ENCODE assay signal across 2 cellular contexts in the genomic region with DNA sequence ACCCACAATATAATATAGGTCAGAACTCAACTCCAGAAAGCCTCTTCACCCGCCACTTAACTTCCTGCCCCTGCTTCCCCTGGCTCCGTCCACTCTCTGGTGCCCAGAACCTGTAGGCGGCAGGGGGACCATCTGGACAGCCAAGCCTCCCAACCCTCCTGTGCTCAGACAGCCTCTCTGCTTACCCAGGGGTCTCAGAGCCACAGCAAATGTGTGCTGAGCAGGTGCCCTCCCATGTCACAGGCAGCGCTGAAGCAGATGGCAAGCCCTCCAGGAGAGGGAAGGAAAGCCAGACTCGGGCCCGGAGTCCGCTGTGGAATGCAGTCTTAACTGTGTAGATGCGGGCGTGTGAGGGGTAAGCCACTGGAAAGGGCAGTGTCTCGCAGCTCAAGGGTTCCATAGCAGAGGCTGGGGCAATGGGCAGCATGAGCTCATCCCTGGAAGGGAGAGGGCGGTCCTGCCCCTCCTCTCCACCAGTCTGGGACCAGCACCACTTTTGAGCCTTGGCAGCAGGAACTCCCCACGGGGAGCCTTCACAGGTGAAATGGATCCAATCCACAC.
TF ChIP-seq lines count a peak whose summit lies in the region.

No MANE protein-coding gene starts in this region.

TF ChIP-seq in HepG2, 621 proteins besides CTCF, POLR2A, EP300 and RAD21:
- peak; percentile 50 for TF ChIP-seq AGO2 (optimal IDR thresholded peaks at IDR 0.05; ENCODE audit: low read depth, low read length)
- TF ChIP-seq MED8 (CRISPR knock-in tag; IDR thresholded peaks at IDR 0.05; ENCODE audit: insufficient replicate concordance), result no peak
TF ChIP-seq in HepG2: peak in this region for 1.

TF ChIP-seq in SK-N-SH treated with all-trans-retinoic acid at 6 μM for 48 hours, 23 proteins besides CTCF, POLR2A, EP300 and RAD21:
- TF ChIP-seq BACH2 (CRISPR knock-in tag; IDR thresholded peaks at IDR 0.05; ENCODE audit: borderline replicate concordance) (no peak), OSR1 (CRISPR knock-in tag; IDR thresholded peaks at IDR 0.05) (no peak), ISL1 (CRISPR knock-in tag; IDR thresholded peaks at IDR 0.05) (no peak), SNAI2 (CRISPR knock-in tag; IDR thresholded peaks at IDR 0.05) (no peak), ZNF565 (CRISPR knock-in tag; conservative IDR thresholded peaks at IDR 0.05; ENCODE audit: low read depth) (no peak), TOX (CRISPR knock-in tag; IDR thresholded peaks at IDR 0.05; ENCODE audit: borderline replicate concordance) (no peak), ZC3H10 (CRISPR knock-in tag; IDR thresholded peaks at IDR 0.05) (no peak), ZNF8 (CRISPR knock-in tag; IDR thresholded peaks at IDR 0.05) (no peak), GLIS3 (CRISPR knock-in tag; IDR thresholded peaks at IDR 0.05) (no peak), ESRRG (CRISPR knock-in tag; IDR thresholded peaks at IDR 0.05) (no peak)
- TF ChIP-seq, protein P1, sequence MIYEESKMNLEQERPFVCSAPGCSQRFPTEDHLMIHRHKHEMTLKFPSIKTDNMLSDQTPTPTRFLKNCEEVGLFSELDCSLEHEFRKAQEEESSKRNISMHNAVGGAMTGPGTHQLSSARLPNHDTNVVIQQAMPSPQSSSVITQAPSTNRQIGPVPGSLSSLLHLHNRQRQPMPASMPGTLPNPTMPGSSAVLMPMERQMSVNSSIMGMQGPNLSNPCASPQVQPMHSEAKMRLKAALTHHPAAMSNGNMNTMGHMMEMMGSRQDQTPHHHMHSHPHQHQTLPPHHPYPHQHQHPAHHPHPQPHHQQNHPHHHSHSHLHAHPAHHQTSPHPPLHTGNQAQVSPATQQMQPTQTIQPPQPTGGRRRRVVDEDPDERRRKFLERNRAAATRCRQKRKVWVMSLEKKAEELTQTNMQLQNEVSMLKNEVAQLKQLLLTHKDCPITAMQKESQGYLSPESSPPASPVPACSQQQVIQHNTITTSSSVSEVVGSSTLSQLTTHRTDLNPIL (CRISPR knock-in tag; IDR thresholded peaks at IDR 0.05; ENCODE audit: low read depth), result no peak
- TF ChIP-seq, protein P2, sequence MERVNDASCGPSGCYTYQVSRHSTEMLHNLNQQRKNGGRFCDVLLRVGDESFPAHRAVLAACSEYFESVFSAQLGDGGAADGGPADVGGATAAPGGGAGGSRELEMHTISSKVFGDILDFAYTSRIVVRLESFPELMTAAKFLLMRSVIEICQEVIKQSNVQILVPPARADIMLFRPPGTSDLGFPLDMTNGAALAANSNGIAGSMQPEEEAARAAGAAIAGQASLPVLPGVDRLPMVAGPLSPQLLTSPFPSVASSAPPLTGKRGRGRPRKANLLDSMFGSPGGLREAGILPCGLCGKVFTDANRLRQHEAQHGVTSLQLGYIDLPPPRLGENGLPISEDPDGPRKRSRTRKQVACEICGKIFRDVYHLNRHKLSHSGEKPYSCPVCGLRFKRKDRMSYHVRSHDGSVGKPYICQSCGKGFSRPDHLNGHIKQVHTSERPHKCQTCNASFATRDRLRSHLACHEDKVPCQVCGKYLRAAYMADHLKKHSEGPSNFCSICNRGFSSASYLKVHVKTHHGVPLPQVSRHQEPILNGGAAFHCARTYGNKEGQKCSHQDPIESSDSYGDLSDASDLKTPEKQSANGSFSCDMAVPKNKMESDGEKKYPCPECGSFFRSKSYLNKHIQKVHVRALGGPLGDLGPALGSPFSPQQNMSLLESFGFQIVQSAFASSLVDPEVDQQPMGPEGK (CRISPR knock-in tag; IDR thresholded peaks at IDR 0.05; ENCODE audit: borderline replicate concordance), result no peak
- TF ChIP-seq, protein P3, sequence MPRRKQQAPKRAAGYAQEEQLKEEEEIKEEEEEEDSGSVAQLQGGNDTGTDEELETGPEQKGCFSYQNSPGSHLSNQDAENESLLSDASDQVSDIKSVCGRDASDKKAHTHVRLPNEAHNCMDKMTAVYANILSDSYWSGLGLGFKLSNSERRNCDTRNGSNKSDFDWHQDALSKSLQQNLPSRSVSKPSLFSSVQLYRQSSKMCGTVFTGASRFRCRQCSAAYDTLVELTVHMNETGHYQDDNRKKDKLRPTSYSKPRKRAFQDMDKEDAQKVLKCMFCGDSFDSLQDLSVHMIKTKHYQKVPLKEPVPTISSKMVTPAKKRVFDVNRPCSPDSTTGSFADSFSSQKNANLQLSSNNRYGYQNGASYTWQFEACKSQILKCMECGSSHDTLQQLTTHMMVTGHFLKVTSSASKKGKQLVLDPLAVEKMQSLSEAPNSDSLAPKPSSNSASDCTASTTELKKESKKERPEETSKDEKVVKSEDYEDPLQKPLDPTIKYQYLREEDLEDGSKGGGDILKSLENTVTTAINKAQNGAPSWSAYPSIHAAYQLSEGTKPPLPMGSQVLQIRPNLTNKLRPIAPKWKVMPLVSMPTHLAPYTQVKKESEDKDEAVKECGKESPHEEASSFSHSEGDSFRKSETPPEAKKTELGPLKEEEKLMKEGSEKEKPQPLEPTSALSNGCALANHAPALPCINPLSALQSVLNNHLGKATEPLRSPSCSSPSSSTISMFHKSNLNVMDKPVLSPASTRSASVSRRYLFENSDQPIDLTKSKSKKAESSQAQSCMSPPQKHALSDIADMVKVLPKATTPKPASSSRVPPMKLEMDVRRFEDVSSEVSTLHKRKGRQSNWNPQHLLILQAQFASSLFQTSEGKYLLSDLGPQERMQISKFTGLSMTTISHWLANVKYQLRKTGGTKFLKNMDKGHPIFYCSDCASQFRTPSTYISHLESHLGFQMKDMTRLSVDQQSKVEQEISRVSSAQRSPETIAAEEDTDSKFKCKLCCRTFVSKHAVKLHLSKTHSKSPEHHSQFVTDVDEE (CRISPR knock-in tag; IDR thresholded peaks at IDR 0.05), result no peak
TF ChIP-seq in SK-N-SH treated with all-trans-retinoic acid at 6 μM for 48 hours: peak in this region for 0.
